15 cellular contexts compared by ENCODE assay signal in genomic region chr11:114890076-114890475, GRCh38.
DNase-seq lines count a peak whose midpoint lies in the region; ATAC-seq, FAIRE-seq and TF ChIP-seq lines count a peak whose summit lies in the region.
"Had no signal": no experiment of that assay in that cellular context is flagged by ENCODE, and none has a peak within 500 bp of the region (broad histone marks: within the 10 kb centered on the region; RNA-seq: fewer than 3 reads in every experiment).

No MANE protein-coding gene starts in this region.

- H3K4ac ChIP-seq in neuronal stem cell (ENCODE audit: low read length) = no peak overlapping the region

- WGBS in esophagus muscularis mucosa = 68% methylated on average over 6 of the region's 6 CpGs
- no CpG with 5 or more reads among the region's 6 CpGs for WGBS in neuronal stem cell (ENCODE audit: extremely low coverage in 2 of 2, insufficient read length in 2 of 2, insufficient replicate concordance in 1 of 2), 2 donors

- TF ChIP-seq EP300 in esophagus muscularis mucosa (IDR thresholded peaks at IDR 0.05) = no peak

- no peak overlapping the region for H2BK5ac ChIP-seq in neuronal stem cell (ENCODE audit: low read length)

- no peaks in the 10 kb centered on the region for H3K9me3 ChIP-seq in esophagus muscularis mucosa
- peaks cover 0 to 2% of the 10 kb centered on the region in 2 donors for H3K9me3 ChIP-seq in neuronal stem cell (replicated peaks in 1 of 2; ENCODE audit: control insufficient read depth in 2 of 2, insufficient read depth in 1 of 2, low read depth in 1 of 2, low read length in 2 of 2)
- no peaks in the 10 kb centered on the region for H3K9me3 ChIP-seq in kidney (ENCODE audit: control insufficient read depth in 1 of 2, low read length in 2 of 2)
- H3K9me3 ChIP-seq: BLaER1 had no signal

- no peak overlapping the region for H2BK12ac ChIP-seq in neuronal stem cell (ENCODE audit: low read length)

- no peak overlapping the region for H3K23ac ChIP-seq in neuronal stem cell (ENCODE audit: low read depth, low read length, poor library complexity)

- no peak for TF ChIP-seq CTCF in esophagus muscularis mucosa (IDR thresholded peaks at IDR 0.05)
- no peak for TF ChIP-seq CTCF in kidney (IDR thresholded peaks at IDR 0.05; ENCODE audit: borderline replicate concordance, extremely low read depth, insufficient read depth)

- H3K36me3 ChIP-seq in esophagus muscularis mucosa (no peaks in the 10 kb centered on the region), neuronal stem cell (replicated peaks in 1 of 2; ENCODE audit: control insufficient read depth in 2 of 2, insufficient read depth in 2 of 2, low read length in 2 of 2) (no peaks in the 10 kb centered on the region), kidney (ENCODE audit: control insufficient read depth in 1 of 2, insufficient read depth in 2 of 2, low read length in 2 of 2) (no peaks in the 10 kb centered on the region)
- H3K36me3 ChIP-seq: BLaER1 had no signal

- H3K4me3 ChIP-seq in esophagus muscularis mucosa (no peak overlapping the region), neuronal stem cell (ENCODE audit: low read length in 2 of 2) (no peak overlapping the region), kidney (ENCODE audit: low read length in 2 of 2) (no peak overlapping the region)
- H3K4me3 ChIP-seq: BLaER1 had no signal

- no peak overlapping the region for H2BK120ac ChIP-seq in neuronal stem cell (ENCODE audit: low read depth, low read length)

- H3K9ac ChIP-seq in neuronal stem cell (ENCODE audit: low read depth, low read length, poor library complexity) = no peak overlapping the region
- H3K9ac ChIP-seq in kidney (ENCODE audit: low read length in 2 of 2) = no peak overlapping the region
- H3K9ac ChIP-seq: BLaER1 had no signal

- peak; percentile 53 for DNase-seq in NCI-H748 (lab: John Stamatoyannopoulos, UW; ENCODE audit: unreplicated experiment)
- no peak for DNase-seq in NCI-H748 treated with DMSO at 0.1 percent for 48 hours (lab: John Stamatoyannopoulos, UW)
- no peak for DNase-seq in left ventricle myocardium superior
- DNase-seq in cardiac septum (ENCODE audit: low spot score) = no peak
- peak; percentile 74 for DNase-seq in esophagus muscularis mucosa (ENCODE audit: extremely low spot score)
- peak; percentile 20 for DNase-seq in neuronal stem cell (ENCODE audit: low spot score)
- no peak for DNase-seq in DMS114 treated with DMSO at 0.1 percent for 48 hours (lab: John Stamatoyannopoulos, UW; ENCODE audit: unreplicated experiment)
- DNase-seq in kidney = no peak
- DNase-seq: 8988T; CD4-positive, alpha-beta memory T cell; DMS79; GDM1; H9 had no signal

- no peak overlapping the region for H3K27ac ChIP-seq in esophagus muscularis mucosa (replicated peaks in 1 of 4)
- H3K27ac ChIP-seq in neuronal stem cell (replicated peaks; ENCODE audit: low read length) = no peak overlapping the region
- H3K27ac ChIP-seq in kidney (ENCODE audit: low read depth in 2 of 2, low read length in 2 of 2) = no peak overlapping the region
- H3K27ac ChIP-seq: BLaER1 had no signal

- intact Hi-C loops in left ventricle myocardium superior (cut with micrococcal nuclease) = no loop called here
- intact Hi-C loops in cardiac septum (cut with DNase I) = loop anchor here (5.0 kb wide), 1 partner anchor 93 kb away; no protein-coding TSS in a partner anchor
- intact Hi-C loops in esophagus muscularis mucosa (cut with DNase I) = no loop called here
- intact Hi-C loops in kidney (cut with DNase I) = no loop called here

- H4K8ac ChIP-seq in neuronal stem cell (ENCODE audit: low read depth, low read length) = no peak overlapping the region

- H2AFZ ChIP-seq in neuronal stem cell (ENCODE audit: low read length) = no peak overlapping the region

- peak; percentile 35 for ATAC-seq in left ventricle myocardium superior

- H3K27me3 ChIP-seq in esophagus muscularis mucosa = peaks cover 0 to 10% (median 0%) of the 10 kb centered on the region in 4 donors
- no peaks in the 10 kb centered on the region for H3K27me3 ChIP-seq in neuronal stem cell (ENCODE audit: control insufficient read depth in 3 of 3, insufficient read depth in 3 of 3, low read depth in 1 of 3, low read length in 3 of 3)
- H3K27me3 ChIP-seq: BLaER1 had no signal

- no peak overlapping the region for H3K14ac ChIP-seq in neuronal stem cell (ENCODE audit: low read length)

- H2BK15ac ChIP-seq in neuronal stem cell (ENCODE audit: low read length) = no peak overlapping the region

- no peak overlapping the region for H2AK5ac ChIP-seq in neuronal stem cell (ENCODE audit: low read depth, low read length)

- H3K4me2 ChIP-seq in neuronal stem cell (ENCODE audit: insufficient read depth, low read length, poor library complexity, severe bottlenecking) = no peak overlapping the region
- H3K4me2 ChIP-seq: BLaER1 had no signal

- no peaks in the 10 kb centered on the region for H3K79me1 ChIP-seq in neuronal stem cell (ENCODE audit: low read depth, low read length)

- FAIRE-seq in kidney (lab: Jason Lieb, UNC) = no peak
- FAIRE-seq: H1 had no signal

- H3K18ac ChIP-seq in neuronal stem cell (ENCODE audit: low read length) = no peak overlapping the region

- H3K4me1 ChIP-seq in esophagus muscularis mucosa (no peaks in the 10 kb centered on the region), neuronal stem cell (ENCODE audit: control insufficient read depth in 2 of 2, insufficient read depth in 1 of 2, low read depth in 1 of 2, low read length in 2 of 2) (peaks cover 0 to 16% of the 10 kb centered on the region in 2 donors), kidney (ENCODE audit: control insufficient read depth in 1 of 2, insufficient read depth in 1 of 2, low read depth in 1 of 2, low read length in 2 of 2) (peaks cover 3 to 12% of the 10 kb centered on the region in 2 donors)

- no peak overlapping the region for H4K91ac ChIP-seq in neuronal stem cell (ENCODE audit: low read depth, low read length, poor library complexity)

- no peak for TF ChIP-seq POLR2A in esophagus muscularis mucosa (IDR thresholded peaks at IDR 0.05; ENCODE audit: low read depth)

Comparison
In these comparisons a context has a peak if more than half of its experiments do, and no peak if none do; other contexts are left out.
1. DNase-seq: peak in NCI-H748 (single experiment), esophagus muscularis mucosa (single experiment) and neuronal stem cell (single experiment); none in NCI-H748 treated with DMSO at 0.1 percent for 48 hours (single experiment), left ventricle myocardium superior (single experiment), cardiac septum (single experiment), DMS114 treated with DMSO at 0.1 percent for 48 hours (single experiment) and kidney (single experiment).